ENCODE assay signal across 9 cellular contexts in genomic region chr16:23847251-23847650, GRCh38. TPM values are rescaled to one million over a fixed set of nuclear protein-coding genes. Genes with fewer than 3 reads are reported as not detected.
"Had no signal": no experiment of that assay in that cellular context is flagged by ENCODE, and none has a peak within 500 bp of the region (broad histone marks: within the 10 kb centered on the region; RNA-seq: fewer than 3 reads in every experiment).

No MANE protein-coding gene starts in this region.

- H3K27ac ChIP-seq: heart right ventricle, left lung, neural progenitor cell, ovary, sigmoid colon, testis had no signal

- H3K9me3 Mint-ChIP-seq: neural progenitor cell had no signal

- H3K36me3 ChIP-seq: heart right ventricle, left lung, neural progenitor cell, ovary, sigmoid colon had no signal

- H3K4me1 Mint-ChIP-seq: neural progenitor cell had no signal

- H3K27me3 ChIP-seq: left lung, neural progenitor cell, ovary, sigmoid colon, testis had no signal

- H3K27ac Mint-ChIP-seq: neural progenitor cell had no signal

- H3K4me3 ChIP-seq: heart right ventricle, left lung, neural progenitor cell, ovary, sigmoid colon, testis had no signal

- H3K4me1 ChIP-seq: neural progenitor cell, sigmoid colon, testis had no signal

- H3K36me3 Mint-ChIP-seq: neural progenitor cell had no signal

- ATAC-seq: heart right ventricle, left lung had no signal

- H3K4me3 Mint-ChIP-seq: neural progenitor cell had no signal

- DNase-seq: activated CD4-positive, CD25-positive, alpha-beta regulatory T cell treated with anti-CD3 and anti-CD28 coated beads, Interleukin-2, amount 50 U/mL, for 72 hours; activated effector memory CD4-positive, alpha-beta T cell treated with Interleukin-2 at 50 U/mL for 16 hours; heart right ventricle; left lung; ovary; sigmoid colon; testis had no signal

- H3K9me3 ChIP-seq: left lung, ovary, testis had no signal

RNA-seq across cellular contexts. Expression of gene PRKCB, which starts 11.5 kb away (rescaled TPM):
- total RNA-seq: endothelial cell of umbilical vein had no signal
